Comparison of ENCODE assay signal across 10 cellular contexts in genomic region chr19:43084196-43084832, GRCh38. TPM values are rescaled to one million over a fixed set of nuclear protein-coding genes. Genes with fewer than 3 reads are reported as not detected.
DNase-seq lines count a peak whose midpoint lies in the region; TF ChIP-seq lines count a peak whose summit lies in the region.
"Not testable (repeated sequence)": the region's sequence is repeated elsewhere in the genome, so short reads cannot be mapped to it uniquely, and the experiment has no call there.
"Had no signal": no experiment of that assay in that cellular context is flagged by ENCODE, and none has a peak within 500 bp of the region (broad histone marks: within the 10 kb centered on the region; RNA-seq: fewer than 3 reads in every experiment).

No MANE protein-coding gene starts in this region.

- TF ChIP-seq POLR2A in spleen (IDR thresholded peaks at IDR 0.05), result not testable (repeated sequence)

- not testable (repeated sequence) for H3K9me3 ChIP-seq in SU-DHL-6 (ENCODE audit: insufficient read depth, low read length); spleen

- not testable (repeated sequence) for H3F3A ChIP-seq in SU-DHL-6 (ENCODE audit: insufficient read depth)

- not testable (repeated sequence) for H4K20me1 ChIP-seq in SU-DHL-6 (ENCODE audit: low read depth, low read length)

- H3K4me3 ChIP-seq in AG09309 (ENCODE audit: control insufficient read depth, low read depth, low read length); GM12864 (ENCODE audit: low read depth, low read length); SU-DHL-6 (ENCODE audit: insufficient read depth, low read length, poor library complexity, severe bottlenecking); spleen: not testable (repeated sequence)

- TF ChIP-seq CTCF in AG09309 (IDR thresholded peaks at IDR 0.05; ENCODE audit: control insufficient read depth, insufficient read depth, low read depth, low read length, missing control alignments) (peak; percentile 58), GM12864 (IDR thresholded peaks at IDR 0.05; ENCODE audit: low read depth, low read length, missing control alignments) (peak; percentile 54), SU-DHL-6 (IDR thresholded peaks at IDR 0.05; ENCODE audit: insufficient read depth, low read length, poor library complexity, severe bottlenecking) (peak; percentile 36), spleen (IDR thresholded peaks at IDR 0.05 in 8 of 11, conservative IDR thresholded peaks at IDR 0.05 in 3 of 11) (peak in 6 of 11 experiments; percentile 22 to 56 (median 46))

- not testable (repeated sequence) for H3K4me1 ChIP-seq in spleen

- not testable (repeated sequence) for H2AFZ ChIP-seq in SU-DHL-6 (ENCODE audit: low read depth, low read length, severe bottlenecking)

- H3K4me2 ChIP-seq in SU-DHL-6 (ENCODE audit: low read depth, low read length, poor library complexity, severe bottlenecking), result not testable (repeated sequence)

- not testable (repeated sequence) for H3K9me2 ChIP-seq in SU-DHL-6 (replicated peaks; ENCODE audit: insufficient read depth, low read length)

- intact Hi-C loops in spleen (cut with DNase I; ENCODE audit: low total_unique reads), result not testable (repeated sequence)

- H3K79me2 ChIP-seq in SU-DHL-6 (ENCODE audit: insufficient read depth, low read length), result not testable (repeated sequence)

- not testable (repeated sequence) for H3K36me3 ChIP-seq in SU-DHL-6 (ENCODE audit: low read length); spleen

- not testable (repeated sequence) for H3K27me3 ChIP-seq in SU-DHL-6 (ENCODE audit: low read length); spleen (replicated peaks in 1 of 7)

- H3K9ac ChIP-seq in SU-DHL-6 (ENCODE audit: low read length), result not testable (repeated sequence)

- not testable (repeated sequence) for DNase-seq in AG09309 (ENCODE audit: low read depth); GM12864 (ENCODE audit: low read depth); spleen
- DNase-seq in M059J (ENCODE audit: low read depth), result peak; percentile 43
- peak; percentile 26 for DNase-seq in activated T-cell treated with anti-CD3 and anti-CD28 coated beads for 48 hours (ENCODE audit: low read depth)
- DNase-seq in dermis blood vessel endothelial cell, result peak; percentile 55
- peak; percentile 7 for DNase-seq in iris pigment epithelial cell (ENCODE audit: low read depth)

- not testable (repeated sequence) for H3K27ac ChIP-seq in SU-DHL-6 (ENCODE audit: low read depth, low read length); spleen

- WGBS in spleen, 5 donors, result 46 to 56% (median 53%) methylated on average over 10 to 12 of the region's 12 CpGs

RNA-seq across cellular contexts. Expression of gene PSG2, which starts 1.8 kb away (rescaled TPM):
- 0.34 and 1.1 TPM in 2 replicates for total RNA-seq in M059J (2014; rRNA removed; shearing (Covaris generic))
- total RNA-seq in dermis blood vessel endothelial cell (not detected in 2 replicates), spleen (not detected)
- not detected for polyA plus RNA-seq in spleen
- total RNA-seq: glomerular endothelial cell, left lobe of liver had no signal

RNA-seq across cellular contexts. Expression of gene PSG11, which starts 58.0 kb away (rescaled TPM):
- 0.49 and 0.69 TPM in 2 replicates for total RNA-seq in M059J (2014; rRNA removed; shearing (Covaris generic))
- not detected in 2 replicates for total RNA-seq in dermis blood vessel endothelial cell
- total RNA-seq in spleen, result not detected
- polyA plus RNA-seq in spleen, result not detected
- total RNA-seq: glomerular endothelial cell, left lobe of liver had no signal
